8 cellular contexts compared by ENCODE assay signal in genomic region chr14:45253754-45254300, GRCh38. TPM values are rescaled to one million over a fixed set of nuclear protein-coding genes. Genes with fewer than 3 reads are reported as not detected.
DNase-seq lines count a peak whose midpoint lies in the region; ATAC-seq and TF ChIP-seq lines count a peak whose summit lies in the region.

No MANE protein-coding gene starts in this region.

- peak overlapping the region; percentile 79 for H3K4me2 ChIP-seq in mammary epithelial cell (ENCODE audit: insufficient read depth, low read depth, low read length)

- whole genome bisulfite sequencing in mammary epithelial cell (ENCODE audit: low coverage, missing lambda C conversion rate) = 7% methylated on average over 20 of the region's 23 CpGs

- peaks cover 18% of the 10 kb centered on the region for H3K4me1 ChIP-seq in mammary epithelial cell (ENCODE audit: insufficient read depth, low read length)

- TSS peak; percentile 84 for BruUV-seq in mammary epithelial cell (replicated peaks; lab: Mats Ljungman, UMichigan)

- peaks cover 41% of the 10 kb centered on the region for H3K79me2 ChIP-seq in mammary epithelial cell (ENCODE audit: insufficient read depth, low read length)

- ATAC-seq in left lobe of liver (peak; percentile 21), GM19463 (IDR thresholded peaks at IDR 0.05; ENCODE audit: unreplicated experiment) (no peak)

- CTCF ChIA-PET in mammary epithelial cell (lab: Charles Lee; ENCODE audit: low non-redundant PET) = interaction anchor here (0.6 kb wide), 2 partner anchors 21 to 168 kb away, joined by 5 to 9 read pairs; no protein-coding TSS in a partner anchor

- H4K20me1 ChIP-seq in mammary epithelial cell (ENCODE audit: insufficient read depth, low read length) = no peaks in the 10 kb centered on the region

- DNase-seq in DMS53 treated with DMSO at 0.1 percent for 48 hours (lab: John Stamatoyannopoulos, UW; ENCODE audit: unreplicated experiment) (peak; percentile 20), MV-4-11 (lab: John Stamatoyannopoulos, UW) (peak; percentile 47), mammary epithelial cell (peak; percentile 63), left lobe of liver (ENCODE audit: low spot score) (peak; percentile 49), NK-92 (lab: John Stamatoyannopoulos, UW; ENCODE audit: unreplicated experiment) (no peak)
- DNase-seq in effector CD8-positive, alpha-beta T cell (lab: John Stamatoyannopoulos, UW) = no peak

- peak overlapping the region; percentile 81 for H3K27ac ChIP-seq in mammary epithelial cell (ENCODE audit: insufficient read depth, low read depth, low read length)
- H3K27ac ChIP-seq in temporal lobe (ENCODE audit: low read depth, low read length) = peak overlapping the region; percentile 32

- peak overlapping the region; percentile 74 for H2AFZ ChIP-seq in mammary epithelial cell (ENCODE audit: low read depth, low read length)

- H3K27me3 ChIP-seq in mammary epithelial cell (ENCODE audit: insufficient read depth, low read length) = no peaks in the 10 kb centered on the region

- in situ Hi-C loops in mammary epithelial cell (cut with MboI; ENCODE audit: low sequenced_read_pairs in 2 of 2) = loop anchor here in 1 of 2 donors (10.0 to 25.0 kb wide), 2 partner anchors 117 to 349 kb away; partner anchors contain the start of genes FANCM and FKBP3

- no peaks in the 10 kb centered on the region for H3K9me3 ChIP-seq in mammary epithelial cell (replicated peaks; ENCODE audit: insufficient read depth, low read length)

- TF ChIP-seq CTCF in mammary epithelial cell (conservative IDR thresholded peaks at IDR 0.05 in 1 of 2, IDR thresholded peaks at IDR 0.05 in 1 of 2; ENCODE audit: extremely low read depth in 1 of 2, insufficient read depth in 1 of 2, low read depth in 1 of 2, low read length in 2 of 2) = no peak

- intact Hi-C loops in mammary epithelial cell (cut with micrococcal nuclease) = loop anchor here (1.0 to 5.0 kb wide), 4 partner anchors 120 to 342 kb away; partner anchors contain the start of genes FKBP3 and KLHL28

- dilution Hi-C loops in mammary epithelial cell (cut with HindIII; ENCODE audit: low sequenced_read_pairs) = no loop called here

- peak overlapping the region; percentile 69 to 98 (median 94) for H3K4me3 ChIP-seq in mammary epithelial cell (replicated peaks in 1 of 3; ENCODE audit: insufficient read depth in 1 of 3, low read depth in 2 of 3, low read length in 3 of 3)

- H3K9ac ChIP-seq in mammary epithelial cell (ENCODE audit: insufficient read depth, low read length) = peak overlapping the region; percentile 87

- no peaks in the 10 kb centered on the region for H3K36me3 ChIP-seq in mammary epithelial cell (ENCODE audit: insufficient read depth, low read length)

RNA-seq across cellular contexts. Expression of gene MIS18BP1, which starts 0.8 kb away (rescaled TPM):
- 10 to 100 TPM; 22.5 to 25.8 TPM for total RNA-seq in mammary epithelial cell
- polyA plus RNA-seq in mammary epithelial cell = 11.4 TPM
- polyA minus RNA-seq in mammary epithelial cell = 9.2 TPM
- total RNA-seq in left lobe of liver = 3.4 TPM
- 20.2 TPM for total RNA-seq in temporal lobe

Comparison
In these comparisons a context has a peak if more than half of its experiments do, and no peak if none do; other contexts are left out.
1. DNase-seq: peak in DMS53 treated with DMSO at 0.1 percent for 48 hours (single experiment), MV-4-11 (single experiment), mammary epithelial cell (single experiment) and left lobe of liver (single experiment); none in NK-92 (single experiment) and effector CD8-positive, alpha-beta T cell (single experiment).